Comparison of ENCODE assay signal across 1 cellular context in genomic region chr17:38613981-38614779, GRCh38.
TF ChIP-seq lines count a peak whose summit lies in the region.

No MANE protein-coding gene starts in this region.

TF ChIP-seq in GM23338, 12 proteins besides CTCF, POLR2A, EP300 and RAD21:
- no peak for TF ChIP-seq ZNF462 (CRISPR knock-in tag; IDR thresholded peaks at IDR 0.05)
- TF ChIP-seq STAT1 (IDR thresholded peaks at IDR 0.05; ENCODE audit: unreplicated experiment) = no peak
- TF ChIP-seq EZH2 (IDR thresholded peaks at IDR 0.05; ENCODE audit: low read depth, unreplicated experiment) = no peak
- TF ChIP-seq JUNB (IDR thresholded peaks at IDR 0.05; ENCODE audit: unreplicated experiment) = no peak
- no peak for TF ChIP-seq NANOG (IDR thresholded peaks at IDR 0.05; ENCODE audit: borderline replicate concordance)
- no peak for TF ChIP-seq REST (IDR thresholded peaks at IDR 0.05; ENCODE audit: unreplicated experiment)
- TF ChIP-seq ETS1 (IDR thresholded peaks at IDR 0.05) = no peak
- TF ChIP-seq ZNF331 (CRISPR knock-in tag; IDR thresholded peaks at IDR 0.05; ENCODE audit: low read depth) = no peak
- TF ChIP-seq CREB1 (CRISPR knock-in tag; IDR thresholded peaks at IDR 0.05; ENCODE audit: low read depth) = no peak
- no peak for TF ChIP-seq EZH2phosphoT487 (IDR thresholded peaks at IDR 0.05; ENCODE audit: unreplicated experiment)
- TF ChIP-seq ZNF114 (CRISPR knock-in tag; IDR thresholded peaks at IDR 0.05) = no peak
- no peak for TF ChIP-seq POLR2AphosphoS5 (IDR thresholded peaks at IDR 0.05; ENCODE audit: low read depth)
